In the genomic region with DNA sequence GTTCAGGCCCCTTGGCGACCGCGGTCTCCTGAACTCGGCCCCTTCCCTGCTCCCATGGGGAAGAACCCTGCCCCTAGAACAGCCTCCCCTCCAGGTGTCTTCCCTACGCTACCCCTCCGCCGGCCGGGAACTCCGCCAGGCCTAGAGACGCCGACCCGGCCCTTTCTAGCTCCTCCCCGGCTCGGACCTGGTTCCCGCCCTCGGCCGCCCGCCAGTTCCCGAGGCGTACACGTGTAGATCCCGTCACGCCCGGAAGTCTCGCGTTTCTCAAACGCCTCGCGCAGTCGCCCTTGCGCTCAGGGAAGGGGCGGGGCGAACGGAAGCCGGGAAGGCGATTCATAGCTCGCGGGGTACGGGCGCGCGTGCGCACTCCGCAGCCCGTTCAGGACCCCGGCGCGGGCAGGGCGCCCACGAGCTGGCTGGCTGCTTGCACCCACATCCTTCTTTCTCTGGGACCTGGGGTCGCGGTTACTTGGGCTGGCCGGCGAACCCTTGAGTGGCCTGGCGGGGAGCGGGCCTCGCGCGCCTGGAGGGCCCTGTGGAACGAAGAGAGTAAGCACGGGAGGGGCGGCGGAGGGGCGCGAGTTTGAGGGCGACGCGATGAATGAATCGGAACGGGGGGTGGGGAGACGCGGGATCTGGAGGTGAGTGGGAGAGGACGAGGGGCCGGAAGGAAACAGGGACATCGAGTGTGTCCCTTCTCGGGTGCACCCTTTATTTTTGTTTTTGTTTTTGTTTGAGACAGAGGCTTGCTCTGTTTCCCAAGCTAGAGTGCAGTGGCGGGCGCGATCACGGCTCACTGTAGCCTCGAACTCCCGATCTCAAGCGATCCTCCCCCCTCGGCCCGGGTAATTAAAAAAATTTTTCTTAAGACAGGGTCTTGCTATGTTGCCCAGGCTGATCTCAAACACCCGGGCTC, we compare ENCODE assay signal across 8 cellular contexts. TPM values are rescaled to one million over a fixed set of nuclear protein-coding genes. Genes with fewer than 3 reads are reported as not detected.
DNase-seq lines count a peak whose midpoint lies in the region; ATAC-seq and TF ChIP-seq lines count a peak whose summit lies in the region.

A gene (plus strand): TSS at position 369 of the 919 bp plus-strand sequence. CDS start 710 bp downstream, outside the sequence.

- peaks cover 14% of the 10 kb centered on the region; the same call in 1 of the 2 replicates for H3F3A ChIP-seq in PC-9 (ENCODE audit: insufficient read depth, low read depth)

- H3K4me1 ChIP-seq in PC-9 (replicated peaks; ENCODE audit: insufficient read depth) = peaks cover 12% of the 10 kb centered on the region; the same call in 1 of the 2 replicates
- peaks cover 13 to 15% of the 10 kb centered on the region in 2 donors for H3K4me1 ChIP-seq in mucosa of rectum (ENCODE audit: control insufficient read depth in 2 of 2, insufficient read depth in 2 of 2, low read length in 2 of 2)

- DNase-seq in DMS153 (lab: John Stamatoyannopoulos, UW) (peak; percentile 97), PC-9 (peak; percentile 91 to 99), epithelial cell of proximal tubule (ENCODE audit: low read depth) (peak; percentile 64)
- DNase-seq in Jurkat, Clone E6-1 (ENCODE audit: low read depth, low spot score) = peak; percentile 96
- DNase-seq in activated T-cell treated with anti-CD3 and anti-CD28 coated beads, Interleukin-2, amount 50 U/mL, for 1 hour = peak; percentile 97
- DNase-seq in stimulated activated CD8-positive, alpha-beta memory T cell treated with anti-CD3 and anti-CD28 coated beads, Interleukin-4, amount 100 ng/mL, for 48 hours = peak; percentile 100

- BruUV-seq in PC-9 (replicated peaks; lab: Mats Ljungman, UMichigan) = TSS peak; percentile 79

- intact Hi-C loops in PC-9 (cut with micrococcal nuclease; ENCODE audit: unreplicated experiment) = loop anchor here (1.0 to 5.0 kb wide), 8 partner anchors 19 to 371 kb away; a partner anchor contains a TSS

- H3K27me3 ChIP-seq in PC-9 (ENCODE audit: insufficient read depth, low read depth) (no peaks in the 10 kb centered on the region), mucosa of rectum (ENCODE audit: control insufficient read depth in 2 of 2, insufficient read depth in 2 of 2, low read length in 2 of 2) (no peaks in the 10 kb centered on the region)

- TF ChIP-seq CTCF in PC-9 (conservative IDR thresholded peaks at IDR 0.05) = no peak
- no peak for TF ChIP-seq CTCF in epithelial cell of proximal tubule (conservative IDR thresholded peaks at IDR 0.05; ENCODE audit: low read depth, low read length)

- peak within 1 kb of the TSS; percentile 95 for H3K4me3 ChIP-seq in Jurkat, Clone E6-1 (ENCODE audit: low read length)
- H3K4me3 ChIP-seq in PC-9 (peak within 1 kb of the TSS; percentile 86), epithelial cell of proximal tubule (ENCODE audit: low read depth, low read length) (peak within 1 kb of the TSS; percentile 97), mucosa of rectum (ENCODE audit: low read length in 2 of 2) (peak within 1 kb of the TSS; percentile 88 to 93)

- H3K4me2 ChIP-seq in PC-9 = peak within 1 kb of the TSS; percentile 79

- peak within 1 kb of the TSS; percentile 79 to 97 for H3K9ac ChIP-seq in mucosa of rectum (ENCODE audit: low read depth in 1 of 2, low read length in 2 of 2)

- H3K79me2 ChIP-seq in PC-9 (ENCODE audit: low read depth) = peaks cover 22% of the 10 kb centered on the region

- peak within 1 kb of the TSS; percentile 96 for H2AFZ ChIP-seq in PC-9

- CTCF ChIA-PET in PC-9 (lab: Charles Lee) = interaction anchor here (0.5 to 2.0 kb wide), 25 partner anchors 8 to 538 kb away, joined by 3 to 25 read pairs (median 6); a partner anchor contains a TSS

- POLR2A ChIA-PET in PC-9 (lab: Charles Lee; ENCODE audit: unreplicated experiment) = interaction anchor here (0.5 to 1.5 kb wide), 24 partner anchors 8 to 787 kb away, joined by 3 to 29 read pairs (median 5); a partner anchor contains a TSS

- peak; percentile 83 for ATAC-seq in GM21619 (IDR thresholded peaks at IDR 0.05; ENCODE audit: unreplicated experiment)

- H4K20me1 ChIP-seq in PC-9 (ENCODE audit: insufficient read depth) = no peaks in the 10 kb centered on the region

- H3K27ac ChIP-seq in PC-9 (peak within 1 kb of the TSS; percentile 43), mucosa of rectum (ENCODE audit: low read depth in 2 of 2, low read length in 2 of 2) (peak within 1 kb of the TSS; percentile 85 to 97)

- H3K36me3 ChIP-seq in PC-9 (ENCODE audit: low read depth) (no peaks in the 10 kb centered on the region), mucosa of rectum (ENCODE audit: control insufficient read depth in 2 of 2, insufficient read depth in 2 of 2, low read length in 2 of 2) (peaks cover 0 to 2% of the 10 kb centered on the region in 2 donors)

- H3K9me3 ChIP-seq in PC-9 (ENCODE audit: insufficient read depth, low read depth) (no peaks in the 10 kb centered on the region), mucosa of rectum (ENCODE audit: control insufficient read depth in 2 of 2, low read length in 2 of 2) (no peaks in the 10 kb centered on the region)

- H3K9me2 ChIP-seq in PC-9 (ENCODE audit: insufficient read depth) = no peaks in the 10 kb centered on the region

RNA-seq across cellular contexts. Expression of the gene that starts here (rescaled TPM):
- 90.3 TPM for polyA plus RNA-seq in Jurkat, Clone E6-1 (2012; ENCODE audit: insufficient read depth, insufficient read length)
- total RNA-seq in PC-9 (2021) (59.4 and 62.7 TPM in 2 replicates), epithelial cell of proximal tubule (42.7 and 79.3 TPM in 2 replicates)

Comparison
In these comparisons a context has a peak if more than half of its experiments do, and no peak if none do; other contexts are left out.
1. Peak in every context shown above with its lines: DNase-seq, ATAC-seq, H3K4me3 ChIP-seq and H3K27ac ChIP-seq.